Comparison of ENCODE assay signal across 1 cellular context in genomic region chr6:1310628-1311399, GRCh38.
TF ChIP-seq lines count a peak whose summit lies in the region.

No MANE protein-coding gene starts in this region.

TF ChIP-seq in HepG2, 621 proteins besides CTCF, POLR2A, EP300 and RAD21 (continued from another document):
- TF ChIP-seq POGK (CRISPR knock-in tag; conservative IDR thresholded peaks at IDR 0.05) (no peak), KAT8 (CRISPR knock-in tag; IDR thresholded peaks at IDR 0.05) (no peak), TFDP2 (CRISPR knock-in tag; IDR thresholded peaks at IDR 0.05) (no peak), PCBP1 (IDR thresholded peaks at IDR 0.05; ENCODE audit: borderline replicate concordance, low read depth, low read length) (0 out of 2 replicates have a peak, but pooled peaks have one; percentile 13), SSRP1 (CRISPR knock-in tag; IDR thresholded peaks at IDR 0.05) (no peak), FOXM1 (CRISPR knock-in tag; IDR thresholded peaks at IDR 0.05) (no peak)
